ENCODE assay signal across 1 cellular context in genomic region chr5:57665146-57665936, GRCh38.
TF ChIP-seq lines count a peak whose summit lies in the region.

No MANE protein-coding gene starts in this region.

TF ChIP-seq in IMR-90, 13 proteins besides CTCF, POLR2A, EP300 and RAD21 (continued from another document):
- TF ChIP-seq CEBPB (IDR thresholded peaks at IDR 0.05; ENCODE audit: low read depth, low read length) (no peak), RFX5 (IDR thresholded peaks at IDR 0.05; ENCODE audit: low read depth, low read length) (no peak), NFE2L2 (IDR thresholded peaks at IDR 0.05; ENCODE audit: low read depth, low read length) (no peak), BHLHE40 (IDR thresholded peaks at IDR 0.05; ENCODE audit: low read depth, low read length) (no peak), FOS (IDR thresholded peaks at IDR 0.05; ENCODE audit: low read depth, low read length) (no peak), MAFK (IDR thresholded peaks at IDR 0.05; ENCODE audit: low read depth, low read length) (no peak)
